8 cellular contexts compared by ENCODE assay signal in the genomic region with DNA sequence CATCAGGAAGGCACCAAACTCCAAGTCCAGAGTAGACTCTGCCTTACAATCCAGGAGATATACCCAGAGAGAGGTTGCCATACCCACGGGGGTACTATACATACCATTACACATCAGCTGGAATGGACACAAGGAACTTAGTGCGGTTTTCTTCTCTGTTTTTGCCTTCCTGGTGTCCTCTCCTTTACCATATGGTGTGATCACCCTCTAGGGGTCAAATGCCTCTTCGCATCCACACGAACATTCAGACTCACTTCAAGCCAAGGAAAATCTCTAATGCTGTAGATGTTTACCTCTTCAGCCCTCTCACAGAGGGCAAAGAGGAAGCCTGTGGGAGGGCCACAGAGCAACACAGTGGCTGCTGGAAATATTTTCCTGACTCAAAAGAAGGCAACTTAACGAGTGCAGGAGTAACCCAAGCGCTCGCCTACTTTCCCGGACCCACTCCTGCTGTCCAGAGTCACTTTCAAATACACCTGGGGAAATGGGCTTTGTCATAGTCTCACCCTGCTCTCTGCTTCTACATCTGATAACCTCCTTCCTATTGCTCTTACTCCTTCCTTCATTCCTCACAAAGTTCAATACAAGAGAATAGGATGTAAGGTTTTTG.
DNase-seq lines count a peak whose midpoint lies in the region; ATAC-seq and TF ChIP-seq lines count a peak whose summit lies in the region.

No MANE protein-coding gene starts in this region.

- H3K36me3 Mint-ChIP-seq in HFFc6 (ENCODE audit: low read depth), result no peaks in the 10 kb centered on the region
- H3K36me3 Mint-ChIP-seq in type B pancreatic cell, result peaks cover 4% of the 10 kb centered on the region

- H3K27me3 Mint-ChIP-seq in HFFc6 (ENCODE audit: insufficient read depth), result peaks cover 5% of the 10 kb centered on the region
- H3K27me3 Mint-ChIP-seq in type B pancreatic cell, result peaks cover 1% of the 10 kb centered on the region

- CTCF ChIA-PET in AG04450 (lab: Charles Lee), result interaction anchor here (0.5 to 3.5 kb wide), 5 partner anchors 60 to 750 kb away, joined by 3 to 13 read pairs (median 7); no protein-coding TSS in a partner anchor

- no peaks in the 10 kb centered on the region for H3K9me3 ChIP-seq in AG04450 (ENCODE audit: control insufficient read depth, insufficient read depth, low read length)

- no peak overlapping the region for H3K4me3 Mint-ChIP-seq in HFFc6
- H3K4me3 Mint-ChIP-seq in type B pancreatic cell, result no peak overlapping the region

- no peak overlapping the region for H3K27ac Mint-ChIP-seq in HFFc6
- H3K27ac Mint-ChIP-seq in type B pancreatic cell, result no peak overlapping the region

- H3K9me3 Mint-ChIP-seq in HFFc6, result no peaks in the 10 kb centered on the region
- peaks cover 6% of the 10 kb centered on the region for H3K9me3 Mint-ChIP-seq in type B pancreatic cell

- H3K4me3 ChIP-seq in AG04450 (ENCODE audit: low read depth, low read length), result no peak overlapping the region

- no peak for ATAC-seq in HG03039 (IDR thresholded peaks at IDR 0.05; ENCODE audit: unreplicated experiment)

- TF ChIP-seq CTCF in AG04450 (IDR thresholded peaks at IDR 0.05; ENCODE audit: low read depth, low read length) (peak; percentile 60), HFFc6 (IDR thresholded peaks at IDR 0.05) (peak; percentile 74), VCaP (conservative IDR thresholded peaks at IDR 0.05) (peak; percentile 92), type B pancreatic cell (conservative IDR thresholded peaks at IDR 0.05) (peak; percentile 82)

- peaks cover 2% of the 10 kb centered on the region for H3K27me3 ChIP-seq in AG04450 (ENCODE audit: control insufficient read depth, insufficient read depth, low read length)

- POLR2A ChIA-PET in AG04450 (lab: Yijun Ruan, JAX), result no interaction called here

- no peak overlapping the region for H3K27ac ChIP-seq in AG04450 (ENCODE audit: low read depth, low read length)
- H3K27ac ChIP-seq in VCaP, result peak overlapping the region; percentile 29; the same call in 1 of the 2 replicates

- DNase-seq in AG04450 (ENCODE audit: low read depth, low spot score) (no peak), HFFc6 (peak; percentile 41), iPS DF 19.7 (ENCODE audit: low read depth, low spot score) (peak; percentile 59), type B pancreatic cell (ENCODE audit: extremely low spot score, unreplicated experiment) (no peak), NCI-H69 (lab: John Stamatoyannopoulos, UW) (no peak), germinal center (ENCODE audit: low spot score) (no peak)

- H3K4me1 Mint-ChIP-seq in HFFc6 (ENCODE audit: low read depth) (no peaks in the 10 kb centered on the region), type B pancreatic cell (ENCODE audit: unreplicated experiment) (peaks cover 28% of the 10 kb centered on the region)

Comparison
In these comparisons a context has a peak if more than half of its experiments do, and no peak if none do; other contexts are left out.
1. DNase-seq: peak in HFFc6 (single experiment) and iPS DF 19.7 (single experiment); none in AG04450 (single experiment), type B pancreatic cell (single experiment), NCI-H69 (single experiment) and germinal center (single experiment).
2. Peak in every context shown above with its lines, with median percentiles within 50 percentile points of each other: CTCF ChIP-seq.